24 cellular contexts compared by ENCODE assay signal in the genomic region with DNA sequence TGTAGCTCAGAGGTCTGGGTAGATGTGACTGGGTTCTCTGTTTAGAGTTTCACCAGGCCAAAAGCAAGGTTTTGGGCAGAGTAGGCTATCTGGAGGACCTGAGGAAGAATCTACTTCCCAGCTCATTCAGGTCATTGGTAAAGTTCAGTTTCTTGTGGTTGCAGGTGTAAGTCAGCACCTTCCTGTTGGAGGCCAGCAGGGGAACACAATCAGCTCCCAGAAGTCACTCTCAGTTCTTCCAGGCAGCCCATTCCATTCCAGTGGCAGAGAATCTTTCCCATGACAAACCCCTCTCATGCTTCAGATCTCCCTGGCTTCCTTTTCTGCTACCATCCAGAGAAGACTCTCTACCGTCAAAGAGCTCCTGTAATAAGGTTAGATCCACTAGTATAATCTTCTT.
"Had no signal": no experiment of that assay in that cellular context is flagged by ENCODE, and none has a peak within 500 bp of the region (broad histone marks: within the 10 kb centered on the region; RNA-seq: fewer than 3 reads in every experiment).

No MANE protein-coding gene starts in this region.

- DNase-seq: colonic mucosa; dermis blood vessel endothelial cell; heart left ventricle; hippocampal formation; immature natural killer cell; kidney; left cardiac atrium; left ventricle myocardium inferior; lower lobe of right lung; naive B cell; occipital lobe; pancreas; right cardiac atrium; small intestine; stimulated activated CD4-positive, alpha-beta T cell treated with anti-CD3 and anti-CD28 coated beads, Interleukin-12 subunit alpha, Interleukin-12 subunit beta, amount 100 ng/mL, for 4 hours; stimulated activated naive CD4-positive, alpha-beta T cell; stomach; substantia nigra; transverse colon had no signal

- H3K27me3 ChIP-seq: colonic mucosa, heart left ventricle, pancreas, stomach, transverse colon had no signal

- ATAC-seq: esophagus mucosa, heart left ventricle, left cardiac atrium, lower lobe of right lung, pancreas, right cardiac atrium had no signal

- H3K4me3 Mint-ChIP-seq: immature natural killer cell, memory B cell, naive B cell, nephron had no signal

- H3K4me1 Mint-ChIP-seq: immature natural killer cell, memory B cell, nephron had no signal

- H3K9me3 ChIP-seq: colonic mucosa, heart left ventricle, left ventricle myocardium inferior, lower lobe of right lung, pancreas, stomach, thoracic aorta, transverse colon had no signal

- H3K36me3 Mint-ChIP-seq: memory B cell, naive B cell had no signal

- H3K27ac Mint-ChIP-seq: immature natural killer cell, memory B cell, naive B cell, nephron had no signal

- H3K27ac ChIP-seq: colonic mucosa, heart left ventricle, left ventricle myocardium inferior, lower lobe of right lung, pancreas, stomach, thoracic aorta, transverse colon had no signal

- H3K9me3 Mint-ChIP-seq: memory B cell, naive B cell, nephron had no signal

- H3K4me1 ChIP-seq: colonic mucosa, heart left ventricle, left ventricle myocardium inferior, lower lobe of right lung, pancreas, stomach, transverse colon had no signal

- H3K27me3 Mint-ChIP-seq: memory B cell, naive B cell, progenitor cell of endocrine pancreas had no signal
